ENCODE assay signal across 12 cellular contexts in the genomic region with DNA sequence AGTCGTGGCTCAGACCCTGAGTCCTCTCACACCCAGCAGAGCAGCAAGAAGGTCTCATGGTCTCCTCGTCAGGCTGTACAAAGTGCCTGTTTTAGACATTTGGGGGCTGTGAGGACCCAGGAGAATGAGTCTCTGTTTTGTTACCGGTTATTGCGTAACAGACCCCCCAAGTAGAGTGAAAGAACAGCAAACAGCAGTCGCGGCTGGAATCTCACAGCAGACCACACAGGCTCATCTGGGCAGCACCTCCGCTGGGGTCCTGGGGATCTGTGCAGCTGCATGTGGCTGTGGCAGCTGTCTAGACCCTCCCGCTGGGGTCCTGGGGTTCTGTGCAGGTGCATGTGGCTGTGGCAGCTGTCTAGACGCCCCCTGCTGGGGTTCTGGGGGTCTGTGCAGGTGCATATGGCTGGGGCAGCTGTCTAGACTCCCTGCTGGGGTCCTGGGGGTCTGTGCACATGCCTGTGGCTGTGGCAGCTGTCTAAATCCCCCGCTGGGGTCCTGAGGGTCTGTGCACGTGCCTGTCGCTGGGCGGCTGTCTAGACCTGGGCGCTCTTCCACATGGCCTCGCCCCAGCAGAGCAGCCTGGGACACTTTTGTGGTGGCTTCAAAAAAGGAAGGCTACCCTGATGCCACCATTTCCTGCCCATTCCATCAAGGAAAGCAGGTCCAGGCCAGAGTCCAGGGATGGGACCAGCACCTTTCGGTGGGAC. TPM values are rescaled to one million over a fixed set of nuclear protein-coding genes. Genes with fewer than 3 reads are reported as not detected.
DNase-seq lines count a peak whose midpoint lies in the region; TF ChIP-seq lines count a peak whose summit lies in the region.
"Had no signal": no experiment of that assay in that cellular context is flagged by ENCODE, and none has a peak within 500 bp of the region (broad histone marks: within the 10 kb centered on the region; RNA-seq: fewer than 3 reads in every experiment).

No MANE protein-coding gene starts in this region.

- no peak for TF ChIP-seq POLR2A in Peyer's patch (IDR thresholded peaks at IDR 0.05)

- H3K27me3 ChIP-seq in Peyer's patch, result no peaks in the 10 kb centered on the region

- DNase-seq in stimulated activated CD4-positive, alpha-beta T cell treated with anti-CD3 and anti-CD28 coated beads, Interleukin-12 subunit alpha, Interleukin-12 subunit beta, amount 100 ng/mL, for 4 hours, result peak; percentile 11
- DNase-seq in stimulated activated CD4-positive, alpha-beta T cell treated with anti-CD3 and anti-CD28 coated beads, Interleukin-2, amount 100 ng/mL, for 48 hours, result no peak
- DNase-seq in NCI-H524 treated with DMSO at 0.1 percent for 48 hours (lab: John Stamatoyannopoulos, UW) (peak; percentile 42), fibroblast of the aortic adventitia (ENCODE audit: low read depth) (no peak), type B pancreatic cell (ENCODE audit: extremely low spot score, unreplicated experiment) (no peak), AG08396 (ENCODE audit: low spot score) (no peak), germinal center (ENCODE audit: low spot score) (no peak), Peyer's patch (no peak)
- DNase-seq: activated CD4-positive, alpha-beta T cell treated with anti-CD3 and anti-CD28 coated beads, Interleukin-2, amount 10 ng/mL, durations not matched to agents 7 days and 5 days; stimulated activated naive CD8-positive, alpha-beta T cell treated with anti-CD3 and anti-CD28 coated beads, Interleukin-15, Interleukin-2, amounts not matched to agents 100 U/mL and 50 U/mL, for 24 hours had no signal

- H3K36me3 ChIP-seq in Peyer's patch, result peaks cover 0 to 83% (median 0%) of the 10 kb centered on the region in 3 donors

- H3K4me1 Mint-ChIP-seq in type B pancreatic cell (ENCODE audit: unreplicated experiment), result peaks cover 9% of the 10 kb centered on the region
- H3K4me1 Mint-ChIP-seq: central memory CD8-positive, alpha-beta T cell had no signal

- TF ChIP-seq CTCF in fibroblast of the aortic adventitia (IDR thresholded peaks at IDR 0.05; ENCODE audit: insufficient read depth, low read length) (peak; percentile 18), type B pancreatic cell (conservative IDR thresholded peaks at IDR 0.05) (peak; percentile 54), Peyer's patch (IDR thresholded peaks at IDR 0.05) (peak in 1 of 6 experiments; percentile 13)

- H3K4me1 ChIP-seq in Peyer's patch, result no peaks in the 10 kb centered on the region

- no peaks in the 10 kb centered on the region for H3K27me3 Mint-ChIP-seq in type B pancreatic cell
- H3K27me3 Mint-ChIP-seq: activated CD4-positive, alpha-beta T cell treated with anti-CD3 and anti-CD28 coated beads, Interleukin-2, amount 10 ng/mL, durations not matched to agents 7 days and 5 days; central memory CD8-positive, alpha-beta T cell had no signal

- H3K9me3 Mint-ChIP-seq in type B pancreatic cell, result no peaks in the 10 kb centered on the region
- H3K9me3 Mint-ChIP-seq: activated CD4-positive, alpha-beta T cell treated with anti-CD3 and anti-CD28 coated beads, Interleukin-2, amount 10 ng/mL, durations not matched to agents 7 days and 5 days; central memory CD8-positive, alpha-beta T cell had no signal

- no peak overlapping the region for H3K27ac Mint-ChIP-seq in type B pancreatic cell
- H3K27ac Mint-ChIP-seq: activated CD4-positive, alpha-beta T cell treated with anti-CD3 and anti-CD28 coated beads, Interleukin-2, amount 10 ng/mL, durations not matched to agents 7 days and 5 days had no signal

- no peak overlapping the region for H3K27ac ChIP-seq in Peyer's patch
- H3K27ac ChIP-seq: HL-60 had no signal

- H3K36me3 Mint-ChIP-seq in type B pancreatic cell, result no peaks in the 10 kb centered on the region

- H3K9me3 ChIP-seq in Peyer's patch, result no peaks in the 10 kb centered on the region

- no peak overlapping the region for H3K4me3 ChIP-seq in fibroblast of the aortic adventitia (ENCODE audit: low read depth, low read length)
- H3K4me3 ChIP-seq in Peyer's patch, result no peak overlapping the region

- no peak overlapping the region for H3K4me3 Mint-ChIP-seq in type B pancreatic cell
- H3K4me3 Mint-ChIP-seq: activated CD4-positive, alpha-beta T cell treated with anti-CD3 and anti-CD28 coated beads, Interleukin-2, amount 10 ng/mL, durations not matched to agents 7 days and 5 days; central memory CD8-positive, alpha-beta T cell had no signal

RNA-seq across cellular contexts. Expression of gene ENTPD6, which starts 24.7 kb away (rescaled TPM):
- total RNA-seq in fibroblast of the aortic adventitia (ENCODE audit: low replicate concordance) (17.7 and 40.5 TPM in 2 replicates), type B pancreatic cell (ENCODE audit: low replicate concordance) (64.1 and 78.3 TPM in 2 replicates), Peyer's patch (100 to 1,000 TPM; 122 to 248 (median 213) TPM)

RNA-seq across cellular contexts. Expression of gene PYGB, which starts 27.7 kb away (rescaled TPM):
- total RNA-seq in fibroblast of the aortic adventitia (ENCODE audit: low replicate concordance), result 87.8 and 203 TPM in 2 replicates
- 39.3 and 52.2 TPM in 2 replicates for total RNA-seq in type B pancreatic cell (ENCODE audit: low replicate concordance)
- 100 to 1,000 TPM in 2 of 4 donors, 10 to 100 TPM in 2; 88.3 to 154 (median 124) TPM for total RNA-seq in Peyer's patch

Comparison
In these comparisons a context has a peak if more than half of its experiments do, and no peak if none do; other contexts are left out.
1. DNase-seq: peak in stimulated activated CD4-positive, alpha-beta T cell treated with anti-CD3 and anti-CD28 coated beads, Interleukin-12 subunit alpha, Interleukin-12 subunit beta, amount 100 ng/mL, for 4 hours (single experiment) and NCI-H524 treated with DMSO at 0.1 percent for 48 hours (single experiment); none in stimulated activated CD4-positive, alpha-beta T cell treated with anti-CD3 and anti-CD28 coated beads, Interleukin-2, amount 100 ng/mL, for 48 hours (0 of 2), fibroblast of the aortic adventitia (single experiment), type B pancreatic cell (single experiment), AG08396 (single experiment), germinal center (single experiment) and Peyer's patch (0 of 3).